Comparison of ENCODE assay signal across 8 cellular contexts in the genomic region with DNA sequence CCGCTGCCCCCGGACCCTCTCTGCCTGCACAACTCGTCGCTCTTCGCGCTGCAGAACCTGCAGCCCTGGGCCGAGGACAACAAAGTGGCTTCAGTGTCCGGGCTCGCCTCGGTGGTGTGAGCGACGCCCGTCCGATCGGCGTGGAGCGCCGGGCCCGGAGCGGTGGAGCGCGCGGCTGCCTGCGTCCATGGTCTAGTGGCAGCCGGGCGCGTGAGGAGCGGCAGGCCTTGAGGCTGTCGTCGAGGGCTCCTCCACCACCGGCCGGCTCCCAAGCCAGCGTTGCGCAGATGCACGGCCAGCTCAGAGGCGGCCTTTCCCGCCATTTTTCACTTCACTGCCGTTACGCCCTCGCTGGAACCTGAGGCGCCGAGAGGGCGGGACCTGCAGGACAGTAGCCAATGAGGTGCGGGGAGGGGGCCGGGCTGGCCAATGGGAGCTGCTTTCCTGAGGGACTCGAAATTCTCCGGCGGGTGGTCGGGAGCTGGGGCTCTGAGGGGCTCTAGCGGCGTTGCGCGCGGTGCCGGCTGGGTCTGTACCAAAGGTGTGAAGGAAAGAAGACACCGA. TPM values are rescaled to one million over a fixed set of nuclear protein-coding genes. Genes with fewer than 3 reads are reported as not detected.
DNase-seq lines count a peak whose midpoint lies in the region; ATAC-seq, FAIRE-seq and TF ChIP-seq lines count a peak whose summit lies in the region.

No MANE protein-coding gene starts in this region.

- H3K27ac ChIP-seq in trophoblast cell (ENCODE audit: low read depth, low read length) (no peak overlapping the region), upper lobe of left lung (no peak overlapping the region)

- H3K18ac ChIP-seq in trophoblast cell (ENCODE audit: low read length), result no peak overlapping the region

- H3K9me3 ChIP-seq in trophoblast cell (ENCODE audit: insufficient read depth, low read depth, low read length) (peaks cover 16% of the 10 kb centered on the region), upper lobe of left lung (no peaks in the 10 kb centered on the region), MG63 (no peaks in the 10 kb centered on the region)

- no peak overlapping the region for H3K9ac ChIP-seq in trophoblast cell (ENCODE audit: low read length)

- H3K27me3 ChIP-seq in trophoblast cell (ENCODE audit: insufficient read depth, low read length) (peaks cover 73% of the 10 kb centered on the region), upper lobe of left lung (peaks cover 6 to 59% (median 44%) of the 10 kb centered on the region in 4 donors), MG63 (peaks cover 5% of the 10 kb centered on the region)

- no CpG with 5 or more reads among the region's 56 CpGs for WGBS in trophoblast cell (ENCODE audit: extremely low coverage, insufficient coverage, insufficient read length)
- 6% methylated on average over 17 to 35 of the region's 56 CpGs for WGBS in upper lobe of left lung, 2 donors

- no peak for TF ChIP-seq POLR2A in upper lobe of left lung (IDR thresholded peaks at IDR 0.05)

- no peak overlapping the region for H4K8ac ChIP-seq in trophoblast cell (ENCODE audit: low read depth, low read length)

- no peak overlapping the region for H2BK5ac ChIP-seq in trophoblast cell (ENCODE audit: low read depth, low read length, poor library complexity)

- no peak for TF ChIP-seq EP300 in upper lobe of left lung (IDR thresholded peaks at IDR 0.05)

- H3K36me3 ChIP-seq in trophoblast cell (ENCODE audit: control insufficient read depth in 1 of 2, insufficient read depth in 2 of 2, low read length in 2 of 2), result no peaks in the 10 kb centered on the region
- no peaks in the 10 kb centered on the region for H3K36me3 ChIP-seq in upper lobe of left lung
- H3K36me3 ChIP-seq in MG63, result no peaks in the 10 kb centered on the region

- no peak overlapping the region for H4K12ac ChIP-seq in trophoblast cell (ENCODE audit: low read depth, low read length)

- DNase-seq in D721Med (ENCODE audit: insufficient read length, low spot score) (peak; percentile 96), glutamatergic neuron (peak; percentile 78), trophoblast cell (no peak), upper lobe of left lung (peak; percentile 58 to 92), NCI-H226 (no peak), MG63 (no peak)

- no peak overlapping the region for H3K4ac ChIP-seq in trophoblast cell (ENCODE audit: low read depth, low read length)

- H4K91ac ChIP-seq in trophoblast cell (ENCODE audit: low read depth, low read length), result no peak overlapping the region

- H3K79me2 ChIP-seq in trophoblast cell (ENCODE audit: control insufficient read depth, insufficient read depth, low read length, poor library complexity), result no peaks in the 10 kb centered on the region

- peak overlapping the region; percentile 39 for H3K4me2 ChIP-seq in trophoblast cell (ENCODE audit: low read length)

- H3K4me1 ChIP-seq in trophoblast cell (ENCODE audit: control insufficient read depth in 1 of 2, insufficient read depth in 2 of 2, low read length in 2 of 2) (peaks cover 6 to 10% of the 10 kb centered on the region in 2 experiments), upper lobe of left lung (peaks cover 25 to 31% (median 29%) of the 10 kb centered on the region in 4 donors)

- H3K4me3 ChIP-seq in trophoblast cell (ENCODE audit: low read depth, low read length) (no peak overlapping the region), upper lobe of left lung (peak overlapping the region in 3 of 4 donors; percentile 36 to 49 (median 47)), MG63 (no peak overlapping the region)

- no peaks in the 10 kb centered on the region for H3K4me1 Mint-ChIP-seq in activated T-helper 17 cell treated with anti-CD3 and anti-CD28 coated beads, Interleukin-2, amount 50 U/mL, for 72 hours
- H3K4me1 Mint-ChIP-seq in glutamatergic neuron (ENCODE audit: low read depth, unreplicated experiment), result peaks cover 6% of the 10 kb centered on the region

- H2BK120ac ChIP-seq in trophoblast cell (ENCODE audit: insufficient read depth, low read length, poor library complexity), result no peak overlapping the region

- peak; percentile 47 for ATAC-seq in HG03521 (IDR thresholded peaks at IDR 0.05; ENCODE audit: unreplicated experiment)
- ATAC-seq in activated T-helper 17 cell treated with anti-CD3 and anti-CD28 coated beads, Interleukin-2, amount 50 U/mL, for 72 hours (replicated peaks), result peak; percentile 83
- peak; percentile 53 to 84 for ATAC-seq in upper lobe of left lung (ENCODE audit: low FRiP score in 2 of 2)

- no peaks in the 10 kb centered on the region for H3K36me3 Mint-ChIP-seq in activated T-helper 17 cell treated with anti-CD3 and anti-CD28 coated beads, Interleukin-2, amount 50 U/mL, for 72 hours (ENCODE audit: low read depth)
- H3K36me3 Mint-ChIP-seq in glutamatergic neuron (ENCODE audit: unreplicated experiment), result peaks cover 8% of the 10 kb centered on the region

- no peak overlapping the region for H3K27ac Mint-ChIP-seq in activated T-helper 17 cell treated with anti-CD3 and anti-CD28 coated beads, Interleukin-2, amount 50 U/mL, for 72 hours
- H3K27ac Mint-ChIP-seq in glutamatergic neuron (ENCODE audit: unreplicated experiment), result no peak overlapping the region

- H3K9me3 Mint-ChIP-seq in activated T-helper 17 cell treated with anti-CD3 and anti-CD28 coated beads, Interleukin-2, amount 50 U/mL, for 72 hours, result no peaks in the 10 kb centered on the region
- peaks cover 13% of the 10 kb centered on the region for H3K9me3 Mint-ChIP-seq in glutamatergic neuron (ENCODE audit: unreplicated experiment)

- FAIRE-seq in D721Med (lab: Jason Lieb, UNC), result no peak

- no peak overlapping the region for H2AFZ ChIP-seq in trophoblast cell (ENCODE audit: insufficient read depth, low read length, poor library complexity)

- peak overlapping the region; percentile 84 for H3K4me3 Mint-ChIP-seq in activated T-helper 17 cell treated with anti-CD3 and anti-CD28 coated beads, Interleukin-2, amount 50 U/mL, for 72 hours
- H3K4me3 Mint-ChIP-seq in glutamatergic neuron (ENCODE audit: unreplicated experiment), result peak overlapping the region; percentile 53

- no peak overlapping the region for H3K14ac ChIP-seq in trophoblast cell (ENCODE audit: low read length)

- no peak overlapping the region for H2AK5ac ChIP-seq in trophoblast cell (ENCODE audit: low read length)

- no peak overlapping the region for H2BK12ac ChIP-seq in trophoblast cell (ENCODE audit: low read length)

- H3K23ac ChIP-seq in trophoblast cell (ENCODE audit: low read length), result no peak overlapping the region

- TF ChIP-seq CTCF in D721Med (IDR thresholded peaks at IDR 0.05; ENCODE audit: insufficient read depth, missing control alignments) (no peak), glutamatergic neuron (IDR thresholded peaks at IDR 0.05; ENCODE audit: partially characterized antibody, unreplicated experiment) (no peak), upper lobe of left lung (IDR thresholded peaks at IDR 0.05) (no peak)

- peaks cover 35% of the 10 kb centered on the region for H3K27me3 Mint-ChIP-seq in activated T-helper 17 cell treated with anti-CD3 and anti-CD28 coated beads, Interleukin-2, amount 50 U/mL, for 72 hours
- H3K27me3 Mint-ChIP-seq in glutamatergic neuron (ENCODE audit: unreplicated experiment), result peaks cover 27% of the 10 kb centered on the region

- H3K79me1 ChIP-seq in trophoblast cell (ENCODE audit: low read length), result no peaks in the 10 kb centered on the region

RNA-seq across cellular contexts. Expression of gene TLX2, which starts 1.9 kb away (rescaled TPM):
- total RNA-seq in activated T-helper 17 cell treated with anti-CD3 and anti-CD28 coated beads, Interleukin-2, amount 50 U/mL, for 72 hours, result 1 to 10 TPM in 1 of 2 donors, under 1 TPM in 1; 0.39 to 1.4 TPM
- total RNA-seq in glutamatergic neuron (ENCODE audit: unreplicated experiment) (21.2 TPM), upper lobe of left lung (1 to 10 TPM in 1 of 6 donors, under 1 TPM in 1, not detected in 4; 0.26 to 2.6 TPM)
- not detected in 2 replicates for polyA plus RNA-seq in trophoblast cell (2013)
- 0.07 and 1.2 TPM in 2 replicates for total RNA-seq in MG63 (2014; rRNA removed; shearing (Covaris generic); ENCODE audit: low replicate concordance)

RNA-seq across cellular contexts. Expression of gene PCGF1, which starts 8.7 kb away (rescaled TPM):
- 10 to 100 TPM; 22.0 to 32.8 TPM for total RNA-seq in activated T-helper 17 cell treated with anti-CD3 and anti-CD28 coated beads, Interleukin-2, amount 50 U/mL, for 72 hours
- total RNA-seq in glutamatergic neuron (ENCODE audit: unreplicated experiment) (32.3 TPM), upper lobe of left lung (10 to 100 TPM; 15.4 to 43.2 (median 34.6) TPM)
- polyA plus RNA-seq in trophoblast cell (2013), result 11.2 and 11.5 TPM in 2 replicates
- 23.9 and 24.4 TPM in 2 replicates for total RNA-seq in MG63 (2014; rRNA removed; shearing (Covaris generic); ENCODE audit: low replicate concordance)

RNA-seq across cellular contexts. Expression of gene DQX1, which starts 9.9 kb away (rescaled TPM):
- under 1 TPM; 0.74 to 0.76 TPM for total RNA-seq in activated T-helper 17 cell treated with anti-CD3 and anti-CD28 coated beads, Interleukin-2, amount 50 U/mL, for 72 hours
- 0.91 TPM for total RNA-seq in glutamatergic neuron (ENCODE audit: unreplicated experiment)
- polyA plus RNA-seq in trophoblast cell (2013), result 0.68 and 0.85 TPM in 2 replicates
- under 1 TPM in 3 of 6 donors, not detected in 3; 0.26 to 0.37 (median 0.33) TPM for total RNA-seq in upper lobe of left lung
- not detected in 2 replicates for total RNA-seq in MG63 (2014; rRNA removed; shearing (Covaris generic); ENCODE audit: low replicate concordance)

RNA-seq across cellular contexts. Expression of gene AUP1, which starts 13.4 kb away (rescaled TPM):
- 100 to 1,000 TPM in 1 of 2 donors, 10 to 100 TPM in 1; 72.2 to 116 TPM for total RNA-seq in activated T-helper 17 cell treated with anti-CD3 and anti-CD28 coated beads, Interleukin-2, amount 50 U/mL, for 72 hours
- total RNA-seq in glutamatergic neuron (ENCODE audit: unreplicated experiment) (99.5 TPM), upper lobe of left lung (100 to 1,000 TPM in 4 of 6 donors, 10 to 100 TPM in 2; 93.4 to 337 (median 125) TPM)
- polyA plus RNA-seq in trophoblast cell (2013), result 103 and 107 TPM in 2 replicates
- total RNA-seq in MG63 (2014; rRNA removed; shearing (Covaris generic); ENCODE audit: low replicate concordance), result 70.0 and 143 TPM in 2 replicates

RNA-seq across cellular contexts. Expression of gene HTRA2, which starts 13.6 kb away (rescaled TPM):
- total RNA-seq in activated T-helper 17 cell treated with anti-CD3 and anti-CD28 coated beads, Interleukin-2, amount 50 U/mL, for 72 hours, result 10 to 100 TPM; 75.6 to 81.2 TPM
- total RNA-seq in glutamatergic neuron (ENCODE audit: unreplicated experiment), result 46.7 TPM
- polyA plus RNA-seq in trophoblast cell (2013), result 26.2 and 27.9 TPM in 2 replicates
- 10 to 100 TPM; 11.8 to 36.9 (median 27.2) TPM for total RNA-seq in upper lobe of left lung
- total RNA-seq in MG63 (2014; rRNA removed; shearing (Covaris generic); ENCODE audit: low replicate concordance), result 49.9 and 53.9 TPM in 2 replicates

Comparison
In these comparisons a context has a peak if more than half of its experiments do, and no peak if none do; other contexts are left out.
1. DNase-seq: peak in D721Med (single experiment), glutamatergic neuron (single experiment) and upper lobe of left lung (2 of 2); none in trophoblast cell (0 of 2), NCI-H226 (single experiment) and MG63 (single experiment).
2. H3K4me3 ChIP-seq: peak in upper lobe of left lung (3 of 4); none in trophoblast cell (single experiment) and MG63 (single experiment).
3. Peak in every context shown above with its lines, with median percentiles within 50 percentile points of each other: ATAC-seq.